9 cellular contexts compared by ENCODE assay signal in genomic region chr7:155371884-155372781, GRCh38.
DNase-seq lines count a peak whose midpoint lies in the region; ATAC-seq and TF ChIP-seq lines count a peak whose summit lies in the region.
"Had no signal": no experiment of that assay in that cellular context is flagged by ENCODE, and none has a peak within 500 bp of the region (broad histone marks: within the 10 kb centered on the region; RNA-seq: fewer than 3 reads in every experiment).

No MANE protein-coding gene starts in this region.

- peaks cover 7% of the 10 kb centered on the region for H3K36me3 Mint-ChIP-seq in activated CD4-positive, alpha-beta T cell treated with anti-CD3 and anti-CD28 coated beads, Interleukin-2, amount 10 ng/mL, durations not matched to agents 7 days and 5 days (ENCODE audit: low read depth)

- peaks cover 69% of the 10 kb centered on the region for H3K27me3 Mint-ChIP-seq in activated CD4-positive, alpha-beta T cell treated with anti-CD3 and anti-CD28 coated beads, Interleukin-2, amount 10 ng/mL, durations not matched to agents 7 days and 5 days

- no peaks in the 10 kb centered on the region for H3K9me3 Mint-ChIP-seq in activated CD4-positive, alpha-beta T cell treated with anti-CD3 and anti-CD28 coated beads, Interleukin-2, amount 10 ng/mL, durations not matched to agents 7 days and 5 days
- H3K9me3 Mint-ChIP-seq: T-helper 1 cell treated with Interleukin-12 subunit alpha and Interleukin-12 subunit beta and Interleukin-4 antibody, amounts not matched to agents 30 μg/mL and 1 μg/mL, for 36 hours had no signal

- H3K4me3 ChIP-seq in coronary artery: peak overlapping the region; percentile 59

- CTCF ChIA-PET in activated CD4-positive, alpha-beta T cell treated with anti-CD3 and anti-CD28 coated beads, Interleukin-2, amount 10 ng/mL, durations not matched to agents 7 days and 5 days (lab: Charles Lee): interaction anchor here (0.6 to 1.1 kb wide), 4 partner anchors 14 to 458 kb away, joined by 3 to 4 read pairs (median 3); no protein-coding TSS in a partner anchor

- peak; percentile 47 for TF ChIP-seq CTCF in GM12873 (IDR thresholded peaks at IDR 0.05; ENCODE audit: insufficient read depth, low read depth, low read length, missing control alignments)
- no peak for TF ChIP-seq CTCF in coronary artery (IDR thresholded peaks at IDR 0.05)

- peaks cover 28% of the 10 kb centered on the region for H3K4me1 Mint-ChIP-seq in activated CD4-positive, alpha-beta T cell treated with anti-CD3 and anti-CD28 coated beads, Interleukin-2, amount 10 ng/mL, durations not matched to agents 7 days and 5 days

- H3K27ac Mint-ChIP-seq in activated CD4-positive, alpha-beta T cell treated with anti-CD3 and anti-CD28 coated beads, Interleukin-2, amount 10 ng/mL, durations not matched to agents 7 days and 5 days: no peak overlapping the region

- no peak overlapping the region for H3K27ac ChIP-seq in coronary artery

- intact Hi-C loops in posterior vena cava (cut with DNase I): no loop called here

- ATAC-seq in HG02885 (IDR thresholded peaks at IDR 0.05; ENCODE audit: poor library complexity, unreplicated experiment): peak; percentile 52

- no peak overlapping the region for H3K4me3 Mint-ChIP-seq in activated CD4-positive, alpha-beta T cell treated with anti-CD3 and anti-CD28 coated beads, Interleukin-2, amount 10 ng/mL, durations not matched to agents 7 days and 5 days

- POLR2A ChIA-PET in activated CD4-positive, alpha-beta T cell treated with anti-CD3 and anti-CD28 coated beads, Interleukin-2, amount 10 ng/mL, durations not matched to agents 7 days and 5 days (lab: Charles Lee): no interaction called here

- DNase-seq in coronary artery (ENCODE audit: low spot score) (no peak), posterior vena cava (ENCODE audit: low spot score) (peak; percentile 78), NCI-H2196 treated with DMSO at 0.1 percent for 48 hours (lab: John Stamatoyannopoulos, UW; ENCODE audit: unreplicated experiment) (no peak), inferior parietal cortex (ENCODE audit: extremely low spot score) (no peak), iPS-NIHi7 (ENCODE audit: extremely low spot score) (no peak)
- DNase-seq in activated CD4-positive, alpha-beta T cell treated with anti-CD3 and anti-CD28 coated beads, Interleukin-2, amount 10 ng/mL, durations not matched to agents 7 days and 5 days: no peak
